ENCODE assay signal across 1 cellular context in genomic region chr2:171712051-171712450, GRCh38.
A peak's percentile ranks its signal among the peaks of the same experiment; 100 is the strongest.
TF ChIP-seq lines count a peak whose summit lies in the region.

No MANE protein-coding gene starts in this region.

TF ChIP-seq in HEK293, 187 proteins besides CTCF, POLR2A, EP300 and RAD21 (continued from another document and continues in another):
- TF ChIP-seq ZBTB10 (tag by site-specific recombination; IDR thresholded peaks at IDR 0.05) (no peak), YY2 (tag by site-specific recombination; IDR thresholded peaks at IDR 0.05) (no peak), INSM2 (tag by site-specific recombination; IDR thresholded peaks at IDR 0.05) (peak; percentile 43; the same call in 1 of the 2 replicates), ZNF600 (tag by site-specific recombination; IDR thresholded peaks at IDR 0.05) (no peak), ZSCAN30 (tag by site-specific recombination; IDR thresholded peaks at IDR 0.05) (0 out of 2 replicates have a peak, but pooled peaks have one; percentile 23), ZNF639 (tag by site-specific recombination; IDR thresholded peaks at IDR 0.05) (no peak), ZNF211 (tag by site-specific recombination; IDR thresholded peaks at IDR 0.05; ENCODE audit: low read depth) (no peak), ZNF701 (tag by site-specific recombination; IDR thresholded peaks at IDR 0.05) (no peak), ZNF426 (tag by site-specific recombination; IDR thresholded peaks at IDR 0.05) (no peak), ZNF19 (tag by site-specific recombination; IDR thresholded peaks at IDR 0.05; ENCODE audit: low read depth) (no peak), ZNF707 (tag by site-specific recombination; IDR thresholded peaks at IDR 0.05) (no peak), ZNF473 (tag by site-specific recombination; IDR thresholded peaks at IDR 0.05) (no peak), ZNF624 (tag by site-specific recombination; IDR thresholded peaks at IDR 0.05) (no peak), ZNF664 (tag by site-specific recombination; IDR thresholded peaks at IDR 0.05) (0 out of 2 replicates have a peak, but pooled peaks have one; percentile 10), ZBTB44 (tag by site-specific recombination; IDR thresholded peaks at IDR 0.05) (peak; percentile 47; the same call in 1 of the 2 replicates), REPIN1 (tag by site-specific recombination; IDR thresholded peaks at IDR 0.05; ENCODE audit: low read depth) (no peak), ZNF133 (tag by site-specific recombination; IDR thresholded peaks at IDR 0.05) (no peak), ZNF629 (tag by site-specific recombination; IDR thresholded peaks at IDR 0.05) (peak; percentile 91), ZNF518A (tag by site-specific recombination; conservative IDR thresholded peaks at IDR 0.05; ENCODE audit: low read depth) (peak; percentile 53), ZNF394 (tag by site-specific recombination; IDR thresholded peaks at IDR 0.05; ENCODE audit: borderline replicate concordance) (no peak), ZXDB (tag by site-specific recombination; IDR thresholded peaks at IDR 0.05) (peak; percentile 48; the same call in 1 of the 2 replicates), TCF7L2 (IDR thresholded peaks at IDR 0.05; ENCODE audit: borderline replicate concordance, low read depth, low read length) (no peak), ZNF274 (IDR thresholded peaks at IDR 0.05; ENCODE audit: low read length) (no peak), ZNF274 (tag by site-specific recombination; IDR thresholded peaks at IDR 0.05; ENCODE audit: borderline replicate concordance) (no peak), ZNF311 (tag by site-specific recombination; IDR thresholded peaks at IDR 0.05; ENCODE audit: borderline replicate concordance) (no peak), ZNF350 (tag by site-specific recombination; IDR thresholded peaks at IDR 0.05) (no peak), ZNF221 (tag by site-specific recombination; IDR thresholded peaks at IDR 0.05; ENCODE audit: borderline replicate concordance) (no peak), KLF10 (tag by site-specific recombination; IDR thresholded peaks at IDR 0.05) (no peak), YY1 (tag by site-specific recombination; IDR thresholded peaks at IDR 0.05) (no peak), ZNF626 (tag by site-specific recombination; IDR thresholded peaks at IDR 0.05) (no peak), ZNF26 (tag by site-specific recombination; IDR thresholded peaks at IDR 0.05) (no peak), ZNF48 (tag by site-specific recombination; IDR thresholded peaks at IDR 0.05) (no peak), ZNF791 (tag by site-specific recombination; IDR thresholded peaks at IDR 0.05) (no peak), HOXD13 (CRISPR knock-in tag; IDR thresholded peaks at IDR 0.05; ENCODE audit: borderline replicate concordance) (no peak), ZNF830 (tag by site-specific recombination; IDR thresholded peaks at IDR 0.05; ENCODE audit: low read depth) (no peak), KLF8 (tag by site-specific recombination; IDR thresholded peaks at IDR 0.05) (no peak), ZNF138 (tag by site-specific recombination; IDR thresholded peaks at IDR 0.05; ENCODE audit: borderline replicate concordance) (no peak), ZNF23 (tag by site-specific recombination; IDR thresholded peaks at IDR 0.05; ENCODE audit: borderline replicate concordance) (no peak), ZNF214 (tag by site-specific recombination; IDR thresholded peaks at IDR 0.05; ENCODE audit: borderline replicate concordance) (no peak), KLF7 (tag by site-specific recombination; IDR thresholded peaks at IDR 0.05; ENCODE audit: borderline replicate concordance) (no peak), RBAK (tag by site-specific recombination; IDR thresholded peaks at IDR 0.05) (no peak), ZNF548 (tag by site-specific recombination; IDR thresholded peaks at IDR 0.05) (no peak), ZBTB17 (tag by site-specific recombination; IDR thresholded peaks at IDR 0.05) (no peak), OVOL3 (tag by site-specific recombination; IDR thresholded peaks at IDR 0.05) (no peak; the same call in 1 of the 2 replicates), BCL11B (tag by site-specific recombination; IDR thresholded peaks at IDR 0.05; ENCODE audit: low read depth) (no peak), ZEB2 (tag by site-specific recombination; IDR thresholded peaks at IDR 0.05) (peak; percentile 88), ZSCAN18 (tag by site-specific recombination; IDR thresholded peaks at IDR 0.05) (no peak), PRDM6 (tag by site-specific recombination; IDR thresholded peaks at IDR 0.05) (peak; percentile 97)
